Comparison of ENCODE assay signal across 1 cellular context in genomic region chr18:57921708-57922107, GRCh38.
TF ChIP-seq lines count a peak whose summit lies in the region.

No MANE protein-coding gene starts in this region.

TF ChIP-seq in K562, 482 proteins besides CTCF, POLR2A, EP300 and RAD21 (continued from another document):
- TF ChIP-seq, protein P1, sequence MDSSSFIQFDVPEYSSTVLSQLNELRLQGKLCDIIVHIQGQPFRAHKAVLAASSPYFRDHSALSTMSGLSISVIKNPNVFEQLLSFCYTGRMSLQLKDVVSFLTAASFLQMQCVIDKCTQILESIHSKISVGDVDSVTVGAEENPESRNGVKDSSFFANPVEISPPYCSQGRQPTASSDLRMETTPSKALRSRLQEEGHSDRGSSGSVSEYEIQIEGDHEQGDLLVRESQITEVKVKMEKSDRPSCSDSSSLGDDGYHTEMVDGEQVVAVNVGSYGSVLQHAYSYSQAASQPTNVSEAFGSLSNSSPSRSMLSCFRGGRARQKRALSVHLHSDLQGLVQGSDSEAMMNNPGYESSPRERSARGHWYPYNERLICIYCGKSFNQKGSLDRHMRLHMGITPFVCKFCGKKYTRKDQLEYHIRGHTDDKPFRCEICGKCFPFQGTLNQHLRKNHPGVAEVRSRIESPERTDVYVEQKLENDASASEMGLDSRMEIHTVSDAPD (CRISPR knock-in tag; IDR thresholded peaks at IDR 0.05): no peak
- TF ChIP-seq TRIM28 (IDR thresholded peaks at IDR 0.05) (0 out of 2 replicates have a peak, but pooled peaks have one; percentile 20), KLF1 (tag; IDR thresholded peaks at IDR 0.05) (no peak), ARID1B (IDR thresholded peaks at IDR 0.05) (peak; percentile 58; the same call in 1 of the 2 replicates), MAFG (tag; conservative IDR thresholded peaks at IDR 0.05) (peak; percentile 93), HDAC2 (IDR thresholded peaks at IDR 0.05) (peak; percentile 57; the same call in 1 of the 2 replicates), ZNF780A (CRISPR knock-in tag; IDR thresholded peaks at IDR 0.05) (no peak), NFRKB (IDR thresholded peaks at IDR 0.05; ENCODE audit: low read depth) (no peak), HNRNPL (IDR thresholded peaks at IDR 0.05; ENCODE audit: low read depth, low read length) (no peak), NCOA6 (IDR thresholded peaks at IDR 0.05) (no peak), FOXJ3 (CRISPR knock-in tag; IDR thresholded peaks at IDR 0.05) (no peak), SMARCA4 (IDR thresholded peaks at IDR 0.05) (peak; percentile 46; the same call in 1 of the 2 replicates), BACH1 (tag; IDR thresholded peaks at IDR 0.05) (peak; percentile 76; the same call in 1 of the 2 replicates), ETV1 (tag; conservative IDR thresholded peaks at IDR 0.05; ENCODE audit: low read depth) (no peak), CREM (IDR thresholded peaks at IDR 0.05; ENCODE audit: low read depth) (peak; percentile 61; the same call in 1 of the 2 replicates), DPF2 (IDR thresholded peaks at IDR 0.05) (peak; percentile 78), YBX1 (IDR thresholded peaks at IDR 0.05) (no peak), TRIM24 (IDR thresholded peaks at IDR 0.05) (peak; percentile 80 to 87), RBM25 (IDR thresholded peaks at IDR 0.05; ENCODE audit: low read depth, low read length, severe bottlenecking) (peak; percentile 61), JUN (IDR thresholded peaks at IDR 0.05; ENCODE audit: borderline replicate concordance, low read depth, low read length) (peak; percentile 85; the same call in 1 of the 2 replicates), JUN (CRISPR knock-in tag; IDR thresholded peaks at IDR 0.05; ENCODE audit: borderline replicate concordance) (no peak), BRF1 (IDR thresholded peaks at IDR 0.05; ENCODE audit: borderline replicate concordance, extremely low read depth, insufficient read length) (no peak), LEF1 (IDR thresholded peaks at IDR 0.05) (0 out of 2 replicates have a peak, but pooled peaks have one; percentile 20), C11orf30 (IDR thresholded peaks at IDR 0.05; ENCODE audit: low read depth) (peak; percentile 88), FOXA1 (IDR thresholded peaks at IDR 0.05; ENCODE audit: borderline replicate concordance) (no peak), ZNF445 (CRISPR knock-in tag; IDR thresholded peaks at IDR 0.05; ENCODE audit: low read depth) (no peak), ZFX (CRISPR knock-in tag; IDR thresholded peaks at IDR 0.05) (no peak), ZNF609 (CRISPR knock-in tag; IDR thresholded peaks at IDR 0.05; ENCODE audit: borderline replicate concordance) (no peak), ESRRB (CRISPR knock-in tag; IDR thresholded peaks at IDR 0.05; ENCODE audit: borderline replicate concordance) (no peak), CEBPG (CRISPR knock-in tag; IDR thresholded peaks at IDR 0.05) (peak; percentile 90), CEBPG (tag; conservative IDR thresholded peaks at IDR 0.05 in 1 of 2, IDR thresholded peaks at IDR 0.05 in 1 of 2) (peak; percentile 32 to 92; a peak in 3 of 4 replicates), MAFF (IDR thresholded peaks at IDR 0.05; ENCODE audit: low read length) (peak; percentile 83)
- TF ChIP-seq, protein P2, sequence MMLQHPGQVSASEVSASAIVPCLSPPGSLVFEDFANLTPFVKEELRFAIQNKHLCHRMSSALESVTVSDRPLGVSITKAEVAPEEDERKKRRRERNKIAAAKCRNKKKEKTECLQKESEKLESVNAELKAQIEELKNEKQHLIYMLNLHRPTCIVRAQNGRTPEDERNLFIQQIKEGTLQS (IDR thresholded peaks at IDR 0.05): peak; percentile 98
- TF ChIP-seq, protein P2 (CRISPR knock-in tag; conservative IDR thresholded peaks at IDR 0.05): peak; percentile 50; the same call in 1 of the 2 replicates
- TF ChIP-seq, protein P3, sequence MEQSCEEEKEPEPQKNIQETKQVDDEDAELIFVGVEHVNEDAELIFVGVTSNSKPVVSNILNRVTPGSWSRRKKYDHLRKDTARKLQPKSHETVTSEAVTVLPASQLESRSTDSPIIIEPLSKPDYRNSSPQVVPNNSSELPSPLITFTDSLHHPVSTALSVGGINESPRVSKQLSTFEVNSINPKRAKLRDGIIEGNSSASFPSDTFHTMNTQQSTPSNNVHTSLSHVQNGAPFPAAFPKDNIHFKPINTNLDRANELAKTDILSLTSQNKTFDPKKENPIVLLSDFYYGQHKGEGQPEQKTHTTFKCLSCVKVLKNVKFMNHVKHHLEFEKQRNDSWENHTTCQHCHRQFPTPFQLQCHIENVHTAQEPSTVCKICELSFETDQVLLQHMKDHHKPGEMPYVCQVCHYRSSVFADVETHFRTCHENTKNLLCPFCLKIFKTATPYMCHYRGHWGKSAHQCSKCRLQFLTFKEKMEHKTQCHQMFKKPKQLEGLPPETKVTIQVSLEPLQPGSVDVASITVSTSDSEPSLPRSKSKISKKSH (CRISPR knock-in tag; IDR thresholded peaks at IDR 0.05): no peak
- TF ChIP-seq, protein P4, sequence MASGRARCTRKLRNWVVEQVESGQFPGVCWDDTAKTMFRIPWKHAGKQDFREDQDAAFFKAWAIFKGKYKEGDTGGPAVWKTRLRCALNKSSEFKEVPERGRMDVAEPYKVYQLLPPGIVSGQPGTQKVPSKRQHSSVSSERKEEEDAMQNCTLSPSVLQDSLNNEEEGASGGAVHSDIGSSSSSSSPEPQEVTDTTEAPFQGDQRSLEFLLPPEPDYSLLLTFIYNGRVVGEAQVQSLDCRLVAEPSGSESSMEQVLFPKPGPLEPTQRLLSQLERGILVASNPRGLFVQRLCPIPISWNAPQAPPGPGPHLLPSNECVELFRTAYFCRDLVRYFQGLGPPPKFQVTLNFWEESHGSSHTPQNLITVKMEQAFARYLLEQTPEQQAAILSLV (tag; IDR thresholded peaks at IDR 0.05): peak; percentile 70; the same call in 1 of the 2 replicates
- TF ChIP-seq, protein P5, sequence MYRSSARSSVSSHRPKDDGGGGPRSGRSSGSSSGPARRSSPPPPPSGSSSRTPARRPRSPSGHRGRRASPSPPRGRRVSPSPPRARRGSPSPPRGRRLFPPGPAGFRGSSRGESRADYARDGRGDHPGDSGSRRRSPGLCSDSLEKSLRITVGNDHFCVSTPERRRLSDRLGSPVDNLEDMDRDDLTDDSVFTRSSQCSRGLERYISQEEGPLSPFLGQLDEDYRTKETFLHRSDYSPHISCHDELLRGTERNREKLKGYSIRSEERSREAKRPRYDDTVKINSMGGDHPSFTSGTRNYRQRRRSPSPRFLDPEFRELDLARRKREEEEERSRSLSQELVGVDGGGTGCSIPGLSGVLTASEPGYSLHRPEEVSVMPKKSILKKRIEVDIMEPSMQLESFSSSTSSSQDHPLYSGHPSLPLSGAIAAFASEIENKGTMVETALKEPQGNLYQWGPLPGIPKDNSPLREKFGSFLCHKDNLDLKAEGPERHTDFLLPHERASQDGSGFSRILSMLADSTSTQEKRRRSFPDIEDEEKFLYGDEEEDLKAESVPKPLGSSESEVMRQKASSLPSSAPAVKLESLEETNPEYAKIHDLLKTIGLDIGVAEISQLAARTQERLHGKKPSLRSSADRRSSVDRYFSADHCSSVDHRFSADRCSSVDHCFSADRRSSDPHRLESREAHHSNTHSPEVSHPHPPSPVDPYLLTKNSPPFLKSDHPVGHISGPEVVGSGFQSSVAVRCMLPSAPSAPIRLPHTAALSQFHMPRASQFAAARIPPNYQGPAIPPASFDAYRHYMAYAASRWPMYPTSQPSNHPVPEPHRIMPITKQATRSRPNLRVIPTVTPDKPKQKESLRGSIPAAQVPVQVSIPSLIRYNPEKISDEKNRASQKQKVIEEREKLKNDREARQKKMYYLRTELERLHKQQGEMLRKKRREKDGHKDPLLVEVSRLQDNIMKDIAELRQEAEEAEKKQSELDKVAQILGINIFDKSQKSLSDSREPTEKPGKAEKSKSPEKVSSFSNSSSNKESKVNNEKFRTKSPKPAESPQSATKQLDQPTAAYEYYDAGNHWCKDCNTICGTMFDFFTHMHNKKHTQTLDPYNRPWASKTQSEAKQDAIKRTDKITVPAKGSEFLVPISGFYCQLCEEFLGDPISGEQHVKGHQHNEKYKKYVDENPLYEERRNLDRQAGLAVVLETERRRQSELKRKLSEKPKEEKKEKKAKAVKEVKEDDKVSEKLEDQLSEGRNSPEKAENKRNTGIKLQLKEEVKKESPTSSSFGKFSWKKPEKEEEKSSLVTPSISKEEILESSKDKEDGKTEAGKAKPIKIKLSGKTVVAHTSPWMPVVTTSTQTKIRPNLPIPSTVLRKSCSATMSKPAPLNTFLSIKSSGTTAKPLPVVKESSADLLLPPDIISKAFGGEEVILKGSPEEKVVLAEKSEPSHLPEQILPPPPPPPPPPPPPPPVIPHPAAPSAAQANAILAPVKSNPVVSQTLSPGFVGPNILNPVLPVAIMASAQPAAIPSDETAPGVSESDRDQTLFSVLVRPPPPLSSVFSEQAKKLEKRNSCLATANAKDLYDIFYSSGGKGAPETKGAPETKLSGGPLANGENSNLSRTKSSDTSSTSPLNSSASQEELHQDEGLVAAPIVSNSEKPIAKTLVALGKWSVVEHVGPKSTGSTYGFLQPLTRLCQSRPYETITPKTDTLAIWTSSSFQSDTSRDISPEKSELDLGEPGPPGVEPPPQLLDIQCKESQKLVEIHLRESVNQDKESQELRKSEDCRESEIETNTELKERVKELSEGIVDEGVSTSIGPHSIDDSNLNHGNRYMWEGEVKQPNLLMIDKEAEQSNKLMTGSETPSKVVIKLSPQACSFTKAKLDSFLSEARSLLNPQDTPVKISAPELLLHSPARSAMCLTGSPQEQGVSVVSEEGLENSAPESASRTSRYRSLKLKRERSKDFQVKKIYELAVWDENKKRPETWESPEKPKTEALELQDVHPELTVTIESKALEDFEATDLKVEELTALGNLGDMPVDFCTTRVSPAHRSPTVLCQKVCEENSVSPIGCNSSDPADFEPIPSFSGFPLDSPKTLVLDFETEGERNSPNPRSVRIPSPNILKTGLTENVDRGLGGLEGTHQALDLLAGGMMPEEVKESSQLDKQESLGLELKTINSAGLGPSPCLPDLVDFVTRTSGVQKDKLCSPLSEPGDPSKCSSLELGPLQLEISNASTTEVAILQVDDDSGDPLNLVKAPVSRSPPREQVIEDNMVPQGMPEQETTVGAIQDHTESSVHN (IDR thresholded peaks at IDR 0.05; ENCODE audit: borderline replicate concordance in 1 of 2, low read depth in 1 of 2): peak in 1 of 2 experiments; percentile 51; a peak in 1 of 4 replicates
TF ChIP-seq in K562: peak in this region for 37.
